25 cellular contexts compared by ENCODE assay signal in the genomic region with DNA sequence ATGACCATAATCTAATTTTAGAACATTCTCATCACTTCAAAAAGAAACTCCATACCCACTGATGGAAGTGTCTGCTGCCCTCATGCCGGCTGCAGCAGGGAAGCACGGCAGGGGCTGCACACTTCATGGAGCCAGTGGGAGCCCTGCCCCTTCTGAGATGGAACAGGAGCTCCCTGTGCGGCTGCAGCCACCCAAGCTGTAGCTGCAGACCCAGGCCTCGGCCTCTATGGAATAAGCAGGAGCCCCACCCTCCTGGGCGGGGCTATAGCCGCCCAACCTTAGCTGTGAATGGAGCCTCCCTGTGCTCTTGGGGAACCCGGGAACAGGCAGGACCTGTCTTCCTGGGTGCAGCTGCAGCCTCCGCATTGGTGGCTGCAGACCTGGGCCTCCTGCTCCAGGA.
DNase-seq lines count a peak whose midpoint lies in the region; ATAC-seq and TF ChIP-seq lines count a peak whose summit lies in the region.
"Had no signal": no experiment of that assay in that cellular context is flagged by ENCODE, and none has a peak within 500 bp of the region (broad histone marks: within the 10 kb centered on the region; RNA-seq: fewer than 3 reads in every experiment).

No MANE protein-coding gene starts in this region.

- peaks cover 4% of the 10 kb centered on the region; the same call in 1 of the 2 replicates for H3K4me1 ChIP-seq in BE2C
- peaks cover 3% of the 10 kb centered on the region; the same call in 1 of the 2 replicates for H3K4me1 ChIP-seq in H9 (ENCODE audit: insufficient read depth, low read length)
- H3K4me1 ChIP-seq in iPS DF 6.9 (ENCODE audit: control insufficient read depth, insufficient read depth, low read length) = no peaks in the 10 kb centered on the region
- H3K4me1 ChIP-seq: right atrium auricular region had no signal

- H3K23ac ChIP-seq in H9 (ENCODE audit: insufficient read length, low read depth, low read length) = no peak overlapping the region

- H3K79me2 ChIP-seq in H9 (ENCODE audit: insufficient read depth, low read length) = no peaks in the 10 kb centered on the region

- no peak overlapping the region for H3T11ph ChIP-seq in H9 (ENCODE audit: low read length)

- H3K4me1 Mint-ChIP-seq in H9 (peaks cover 6 to 8% of the 10 kb centered on the region in 2 experiments), T-cell (no peaks in the 10 kb centered on the region)
- H3K4me1 Mint-ChIP-seq: activated CD4-positive, alpha-beta T cell treated with anti-CD3 and anti-CD28 coated beads, Interleukin-2, amount 10 ng/mL, durations not matched to agents 24 days and 14 days; B cell; nephron progenitor cell had no signal

- H3K9me3 Mint-ChIP-seq in H9 (no peaks in the 10 kb centered on the region), T-cell (peaks cover 0 to 12% (median 2%) of the 10 kb centered on the region in 3 donors)

- H2BK20ac ChIP-seq in H9 (ENCODE audit: low read depth, low read length, poor library complexity, severe bottlenecking) = no peak overlapping the region

- H3K4me3 ChIP-seq in BE2C (ENCODE audit: low read depth, low read length) (no peak overlapping the region), iPS DF 6.9 (ENCODE audit: low read length) (no peak overlapping the region)
- H3K4me3 ChIP-seq: lung, pancreas, right atrium auricular region had no signal

- POLR2A ChIA-PET in T-cell (lab: Charles Lee) = no interaction called here

- H3K79me1 ChIP-seq in H9 (ENCODE audit: insufficient read depth, low read depth, low read length, poor library complexity, severe bottlenecking) = no peaks in the 10 kb centered on the region

- no CpG with 5 or more reads among the region's 8 CpGs for WGBS in H9 (ENCODE audit: extremely low coverage, insufficient read length, low lambda C conversion rate)
- WGBS in iPS DF 6.9 (ENCODE audit: insufficient coverage, insufficient read length) = no CpG with 5 or more reads among the region's 8 CpGs

- no peak for ATAC-seq in T-cell (replicated peaks in 1 of 4)
- ATAC-seq in GM18519 (IDR thresholded peaks at IDR 0.05; ENCODE audit: low FRiP score, unreplicated experiment) = no peak
- ATAC-seq: pancreas had no signal

- no peak overlapping the region for H2BK5ac ChIP-seq in H9 (ENCODE audit: insufficient read length, low read length)

- H3K23me2 ChIP-seq in H9 (ENCODE audit: insufficient read length, low read depth, low read length, poor library complexity, severe bottlenecking) = no peaks in the 10 kb centered on the region

- no peak overlapping the region for H4K8ac ChIP-seq in H9 (replicated peaks; ENCODE audit: insufficient read length, low read depth, low read length)

- no peak overlapping the region for H3K56ac ChIP-seq in H9 (ENCODE audit: insufficient read length, low read depth, low read length)

- no peak overlapping the region for H3K27ac Mint-ChIP-seq in H9
- H3K27ac Mint-ChIP-seq in T-cell = no peak overlapping the region
- H3K27ac Mint-ChIP-seq: activated CD4-positive, alpha-beta T cell treated with anti-CD3 and anti-CD28 coated beads, Interleukin-2, amount 10 ng/mL, durations not matched to agents 24 days and 14 days; activated T-cell treated with anti-CD3 and anti-CD28 coated beads, Interleukin-2, amount 50 U/mL, for 24 hours; B cell; nephron progenitor cell; type B pancreatic cell had no signal

- DNase-seq in BE2C (peak; percentile 34), H9 (peak; percentile 88), SK-N-DZ (ENCODE audit: low spot score) (peak; percentile 73), iPS DF 6.9 (ENCODE audit: low read depth, low spot score) (peak; percentile 33), T-cell (no peak), NCI-H774 (lab: John Stamatoyannopoulos, UW) (no peak), SIG-M5 (lab: John Stamatoyannopoulos, UW) (no peak)
- DNase-seq: activated CD4-positive, alpha-beta T cell treated with anti-CD3 and anti-CD28 coated beads, Interleukin-2, amount 10 ng/mL, durations not matched to agents 24 days and 14 days; activated gamma-delta T cell treated with Interleukin-2 at 50 U/mL for 16 hours; activated T-cell treated with anti-CD3 and anti-CD28 coated beads, Interleukin-2, amount 50 U/mL, for 24 hours; NCI-H1436; NCI-H2171 treated with DMSO at 0.1 percent for 48 hours; NCI-H526 treated with DMSO at 0.1 percent for 48 hours; nephron progenitor cell; RPMI8226; stimulated activated CD4-positive, alpha-beta T cell treated with anti-CD3 and anti-CD28 coated beads, Interleukin-4, amount 100 ng/mL, for 1 hour; substantia nigra; WERI-Rb-1 had no signal

- no peak overlapping the region for H3K4me2 ChIP-seq in H9 (ENCODE audit: insufficient read depth, insufficient read length, low read length)
- H3K4me2 ChIP-seq: KMS-11 had no signal

- no peak overlapping the region for H2AK5ac ChIP-seq in H9 (ENCODE audit: insufficient read length, low read length)

- H4K20me1 ChIP-seq in H9 (ENCODE audit: control insufficient read depth, insufficient read depth, insufficient read length) = no peaks in the 10 kb centered on the region

- TF ChIP-seq CTCF in BE2C (IDR thresholded peaks at IDR 0.05; ENCODE audit: low read depth, low read length) (no peak), H9 (conservative IDR thresholded peaks at IDR 0.05) (no peak)

- H2BK12ac ChIP-seq in H9 (ENCODE audit: insufficient read length, low read depth, low read length) = no peak overlapping the region

- no peak overlapping the region for H3K27ac ChIP-seq in H9 (ENCODE audit: insufficient read length, low read depth, low read length)
- no peak overlapping the region for H3K27ac ChIP-seq in iPS DF 6.9 (ENCODE audit: low read length)
- H3K27ac ChIP-seq: KMS-11, pancreas, right atrium auricular region, WERI-Rb-1 had no signal

- H3K9me3 ChIP-seq in BE2C = no peaks in the 10 kb centered on the region
- no peaks in the 10 kb centered on the region for H3K9me3 ChIP-seq in H9 (ENCODE audit: control insufficient read depth, low read depth, low read length)
- H3K9me3 ChIP-seq in iPS DF 6.9 (ENCODE audit: control insufficient read depth, insufficient read depth, low read length) = no peaks in the 10 kb centered on the region
- H3K9me3 ChIP-seq: pancreas had no signal

- no peak overlapping the region for H4K91ac ChIP-seq in H9 (ENCODE audit: insufficient read length, low read depth, low read length)

- H3K36me3 ChIP-seq in BE2C (no peaks in the 10 kb centered on the region), iPS DF 6.9 (ENCODE audit: control insufficient read depth, insufficient read depth, low read length) (no peaks in the 10 kb centered on the region)
- H3K36me3 ChIP-seq: pancreas, right atrium auricular region, WERI-Rb-1 had no signal

- no peak overlapping the region for H4K5ac ChIP-seq in H9 (ENCODE audit: insufficient read length, low read depth, low read length)

- H3K27me3 Mint-ChIP-seq in H9 (ENCODE audit: low read depth) (no peaks in the 10 kb centered on the region), T-cell (no peaks in the 10 kb centered on the region)
- H3K27me3 Mint-ChIP-seq: B cell, type B pancreatic cell had no signal

- no peak overlapping the region for H3K4ac ChIP-seq in H9 (ENCODE audit: low read depth, low read length)

- H3K27me3 ChIP-seq in BE2C (no peaks in the 10 kb centered on the region), H9 (ENCODE audit: insufficient read depth, low read length) (no peaks in the 10 kb centered on the region), iPS DF 6.9 (ENCODE audit: control insufficient read depth, insufficient read depth, low read length) (no peaks in the 10 kb centered on the region)
- H3K27me3 ChIP-seq: pancreas, right atrium auricular region had no signal

- no peak overlapping the region for H2AFZ ChIP-seq in H9 (ENCODE audit: low read length)

- H2BK120ac ChIP-seq in H9 (ENCODE audit: low read depth, low read length, poor library complexity, severe bottlenecking) = no peak overlapping the region

- no peak overlapping the region for H3K18ac ChIP-seq in H9 (ENCODE audit: insufficient read length, low read depth, low read length)

- CTCF ChIA-PET in T-cell (lab: Charles Lee) = no interaction called here

- H2BK15ac ChIP-seq in H9 (ENCODE audit: low read depth, low read length) = no peak overlapping the region

- no peak overlapping the region for H3K14ac ChIP-seq in H9 (ENCODE audit: insufficient read depth, low read length)

- H3K36me3 Mint-ChIP-seq in H9 (ENCODE audit: insufficient read depth in 1 of 3, low read depth in 3 of 3) (no peaks in the 10 kb centered on the region; a peak in 1 of 7 replicates), T-cell (no peaks in the 10 kb centered on the region)
- H3K36me3 Mint-ChIP-seq: type B pancreatic cell had no signal

- H3K4me3 Mint-ChIP-seq in H9 (no peak overlapping the region), T-cell (no peak overlapping the region)
- H3K4me3 Mint-ChIP-seq: activated CD4-positive, alpha-beta T cell treated with anti-CD3 and anti-CD28 coated beads, Interleukin-2, amount 10 ng/mL, durations not matched to agents 24 days and 14 days; activated T-cell treated with anti-CD3 and anti-CD28 coated beads, Interleukin-2, amount 50 U/mL, for 24 hours; B cell; nephron progenitor cell; type B pancreatic cell had no signal

- H3K9ac ChIP-seq in H9 (ENCODE audit: extremely low read depth, insufficient read length, low read length) = no peak overlapping the region
- H3K9ac ChIP-seq: KMS-11 had no signal

Comparison
In these comparisons a context has a peak if more than half of its experiments do, and no peak if none do; other contexts are left out.
1. DNase-seq: peak in BE2C (single experiment), H9 (single experiment), SK-N-DZ (single experiment) and iPS DF 6.9 (single experiment); none in T-cell (0 of 34), NCI-H774 (single experiment) and SIG-M5 (single experiment).